Comparison of ENCODE assay signal across 10 cellular contexts in genomic region chr6:40436685-40437604, GRCh38.
DNase-seq lines count a peak whose midpoint lies in the region; TF ChIP-seq lines count a peak whose summit lies in the region.
"Had no signal": no experiment of that assay in that cellular context is flagged by ENCODE, and none has a peak within 500 bp of the region (broad histone marks: within the 10 kb centered on the region; RNA-seq: fewer than 3 reads in every experiment).

No MANE protein-coding gene starts in this region.

- CTCF ChIA-PET in MCF 10A (lab: Yijun Ruan, JAX): no interaction called here

- H3K9me3 ChIP-seq in breast epithelium: no peaks in the 10 kb centered on the region
- H3K9me3 ChIP-seq: colonic mucosa had no signal

- H3K36me3 ChIP-seq in breast epithelium: no peaks in the 10 kb centered on the region
- H3K36me3 ChIP-seq: colonic mucosa had no signal

- H3K27me3 ChIP-seq in breast epithelium: no peaks in the 10 kb centered on the region
- H3K27me3 ChIP-seq: colonic mucosa had no signal

- no peak overlapping the region for H3K4me3 Mint-ChIP-seq in MCF 10A (ENCODE audit: unreplicated experiment)

- H3K4me1 Mint-ChIP-seq in MCF 10A (ENCODE audit: insufficient read depth, unreplicated experiment): no peaks in the 10 kb centered on the region

- no peak for TF ChIP-seq POLR2A in breast epithelium (IDR thresholded peaks at IDR 0.05)

- intact Hi-C loops in MCF 10A (cut with micrococcal nuclease): no loop called here
- intact Hi-C loops in breast epithelium (cut with DNase I; ENCODE audit: low total_unique reads): no loop called here

- no peak overlapping the region for H3K27ac Mint-ChIP-seq in MCF 10A (ENCODE audit: low read depth, unreplicated experiment)

- H3K4me3 ChIP-seq in breast epithelium: no peak overlapping the region
- H3K4me3 ChIP-seq in epithelial cell of esophagus (ENCODE audit: low read length): no peak overlapping the region
- H3K4me3 ChIP-seq: colonic mucosa had no signal

- no peaks in the 10 kb centered on the region for H3K27me3 Mint-ChIP-seq in MCF 10A (ENCODE audit: insufficient read depth, unreplicated experiment)

- no peaks in the 10 kb centered on the region for H3K4me1 ChIP-seq in breast epithelium
- H3K4me1 ChIP-seq: colonic mucosa had no signal

- TF ChIP-seq CTCF in MCF 10A (IDR thresholded peaks at IDR 0.05; ENCODE audit: unreplicated experiment) (no peak), breast epithelium (IDR thresholded peaks at IDR 0.05) (no peak), epithelial cell of esophagus (IDR thresholded peaks at IDR 0.05; ENCODE audit: insufficient read depth, low read depth, low read length, missing control alignments) (no peak)

- POLR2A ChIA-PET in MCF 10A (lab: Yijun Ruan, JAX): no interaction called here

- no peak overlapping the region for H3K27ac ChIP-seq in breast epithelium
- H3K27ac ChIP-seq: colonic mucosa had no signal

- in situ Hi-C loops in KBM-7 (cut with MboI; ENCODE audit: low pct_unique_long_range_greater_than_20kb, low sequenced_read_pairs): no loop called here

- peaks cover 45% of the 10 kb centered on the region for H3K9me3 Mint-ChIP-seq in MCF 10A (ENCODE audit: unreplicated experiment)

- DNase-seq in MCF 10A (ENCODE audit: unreplicated experiment) (peak; percentile 42), breast epithelium (ENCODE audit: low spot score in 2 of 2) (no peak), OCI-M1 (lab: John Stamatoyannopoulos, UW) (peak; percentile 69), epithelial cell of esophagus (ENCODE audit: low read depth) (peak; percentile 58), stromal cell of bone marrow (ENCODE audit: low read depth) (peak; percentile 25), NCI-H1417 (lab: John Stamatoyannopoulos, UW) (no peak), KBM-7 (no peak)
- no peak for DNase-seq in stimulated activated CD4-positive, alpha-beta T cell treated with anti-CD3 and anti-CD28 coated beads, Interleukin-4, amount 100 ng/mL, for 4 hours
- DNase-seq: colonic mucosa, HCEC 1CT had no signal

- BruUV-seq in MCF 10A (replicated peaks; lab: Mats Ljungman, UMichigan): no TSS peak

- H3K36me3 Mint-ChIP-seq in MCF 10A (ENCODE audit: insufficient read depth, unreplicated experiment): no peaks in the 10 kb centered on the region

Comparison
In these comparisons a context has a peak if more than half of its experiments do, and no peak if none do; other contexts are left out.
1. DNase-seq: peak in MCF 10A (single experiment), OCI-M1 (single experiment), epithelial cell of esophagus (single experiment) and stromal cell of bone marrow (single experiment); none in breast epithelium (0 of 2), NCI-H1417 (0 of 3), stimulated activated CD4-positive, alpha-beta T cell treated with anti-CD3 and anti-CD28 coated beads, Interleukin-4, amount 100 ng/mL, for 4 hours (0 of 2) and KBM-7 (single experiment).